24 cellular contexts compared by ENCODE assay signal in genomic region chr2:35933031-35933430, GRCh38.
"Had no signal": no experiment of that assay in that cellular context is flagged by ENCODE, and none has a peak within 500 bp of the region (broad histone marks: within the 10 kb centered on the region; RNA-seq: fewer than 3 reads in every experiment).

No MANE protein-coding gene starts in this region.

- H3K27me3 Mint-ChIP-seq: activated B cell treated with CpG ODN at 0.5 μM for 24 hours had no signal

- H3K27me3 ChIP-seq: left lung, ovary, upper lobe of left lung had no signal

- H3K9me3 Mint-ChIP-seq: activated B cell treated with CpG ODN at 0.5 μM for 24 hours; activated naive CD8-positive, alpha-beta T cell treated with anti-CD3 and anti-CD28 coated beads for 36 hours; activated T-cell treated with anti-CD3 and anti-CD28 coated beads, Interleukin-2, amount 50 U/mL, for 4 hours; endodermal cell; immature natural killer cell; mesothelial cell of epicardium; natural killer cell treated with Interleukin-12 subunit alpha and Interleukin-12 subunit beta and Interleukin-15 and Interleukin-18, amount 100 ng/mL, for 72 hours had no signal

- H3K36me3 Mint-ChIP-seq: activated naive CD8-positive, alpha-beta T cell treated with anti-CD3 and anti-CD28 coated beads for 36 hours; immature natural killer cell; mesothelial cell of epicardium; natural killer cell treated with Interleukin-12 subunit alpha and Interleukin-12 subunit beta and Interleukin-15 and Interleukin-18, amount 100 ng/mL, for 72 hours had no signal

- H3K36me3 ChIP-seq: left lung, ovary, upper lobe of left lung had no signal

- H3K4me1 Mint-ChIP-seq: activated B cell treated with CpG ODN at 0.5 μM for 24 hours; activated CD4-positive, alpha-beta T cell treated with anti-CD3 and anti-CD28 coated beads for 36 hours; activated naive CD8-positive, alpha-beta T cell treated with anti-CD3 and anti-CD28 coated beads for 36 hours; immature natural killer cell; mesothelial cell of epicardium had no signal

- H3K9me3 ChIP-seq: left lung, ovary, psoas muscle, upper lobe of left lung had no signal

- H3K4me3 Mint-ChIP-seq: activated B cell treated with CpG ODN at 0.5 μM for 24 hours; activated CD4-positive, alpha-beta T cell treated with anti-CD3 and anti-CD28 coated beads for 36 hours; activated naive CD8-positive, alpha-beta T cell treated with anti-CD3 and anti-CD28 coated beads for 36 hours; activated T-cell treated with anti-CD3 and anti-CD28 coated beads, Interleukin-2, amount 50 U/mL, for 4 hours; endodermal cell; immature natural killer cell; mesothelial cell of epicardium; natural killer cell treated with Interleukin-12 subunit alpha and Interleukin-12 subunit beta and Interleukin-15 and Interleukin-18, amount 100 ng/mL, for 72 hours had no signal

- ATAC-seq: activated CD4-positive, alpha-beta T cell treated with anti-CD3 and anti-CD28 coated beads for 36 hours; left lung; natural killer cell treated with Interleukin-12 subunit alpha and Interleukin-12 subunit beta and Interleukin-15 and Interleukin-18, amount 100 ng/mL, for 72 hours; psoas muscle; right cardiac atrium; stimulated activated naive CD8-positive, alpha-beta T cell treated with anti-CD3 and anti-CD28 coated beads, Interleukin-15, Interleukin-2, amounts not matched to agents 100 U/mL and 50 U/mL, for 24 hours had no signal

- H3K4me3 ChIP-seq: left lung, lung, ovary, psoas muscle, upper lobe of left lung had no signal

- H3K27ac ChIP-seq: epithelial cell of prostate, left lung, ovary, psoas muscle, upper lobe of left lung had no signal

- H3K27ac Mint-ChIP-seq: activated B cell treated with CpG ODN at 0.5 μM for 24 hours; activated CD4-positive, alpha-beta T cell treated with anti-CD3 and anti-CD28 coated beads for 36 hours; activated naive CD8-positive, alpha-beta T cell treated with anti-CD3 and anti-CD28 coated beads for 36 hours; endodermal cell; immature natural killer cell; mesothelial cell of epicardium; natural killer cell treated with Interleukin-12 subunit alpha and Interleukin-12 subunit beta and Interleukin-15 and Interleukin-18, amount 100 ng/mL, for 72 hours had no signal

- DNase-seq: activated B cell treated with CpG ODN at 0.5 μM for 24 hours; activated CD4-positive, alpha-beta T cell treated with anti-CD3 and anti-CD28 coated beads for 36 hours; activated CD4-positive, alpha-beta T cell treated with anti-CD3 and anti-CD28 coated beads, Interleukin-2, amount 50 U/mL, for 4 hours; activated CD8-positive, alpha-beta memory T cell treated with anti-CD3 and anti-CD28 coated beads for 24 hours; activated CD8-positive, alpha-beta memory T cell treated with anti-CD3 and anti-CD28 coated beads, Interleukin-2, amount 50 U/mL, for 4 hours; activated naive CD4-positive, alpha-beta T cell treated with Interleukin-2 at 50 U/mL for 16 hours; activated naive CD8-positive, alpha-beta T cell treated with anti-CD3 and anti-CD28 coated beads for 36 hours; activated T-cell treated with anti-CD3 and anti-CD28 coated beads, Interleukin-2, amount 50 U/mL, for 4 hours; cortex of kidney; endodermal cell; immature natural killer cell; kidney glomerular epithelial cell; left lung; ovary; psoas muscle; right cardiac atrium; stimulated activated CD4-positive, alpha-beta T cell treated with anti-CD3 and anti-CD28 coated beads, Interleukin-4, amount 100 ng/mL, for 4 hours; stimulated activated naive CD8-positive, alpha-beta T cell treated with anti-CD3 and anti-CD28 coated beads, Interleukin-15, Interleukin-2, amounts not matched to agents 100 U/mL and 50 U/mL, for 24 hours; T-helper 9 cell; upper lobe of left lung had no signal

- H3K4me1 ChIP-seq: left lung, psoas muscle, upper lobe of left lung had no signal
